ENCODE assay signal across 9 cellular contexts in the genomic region with DNA sequence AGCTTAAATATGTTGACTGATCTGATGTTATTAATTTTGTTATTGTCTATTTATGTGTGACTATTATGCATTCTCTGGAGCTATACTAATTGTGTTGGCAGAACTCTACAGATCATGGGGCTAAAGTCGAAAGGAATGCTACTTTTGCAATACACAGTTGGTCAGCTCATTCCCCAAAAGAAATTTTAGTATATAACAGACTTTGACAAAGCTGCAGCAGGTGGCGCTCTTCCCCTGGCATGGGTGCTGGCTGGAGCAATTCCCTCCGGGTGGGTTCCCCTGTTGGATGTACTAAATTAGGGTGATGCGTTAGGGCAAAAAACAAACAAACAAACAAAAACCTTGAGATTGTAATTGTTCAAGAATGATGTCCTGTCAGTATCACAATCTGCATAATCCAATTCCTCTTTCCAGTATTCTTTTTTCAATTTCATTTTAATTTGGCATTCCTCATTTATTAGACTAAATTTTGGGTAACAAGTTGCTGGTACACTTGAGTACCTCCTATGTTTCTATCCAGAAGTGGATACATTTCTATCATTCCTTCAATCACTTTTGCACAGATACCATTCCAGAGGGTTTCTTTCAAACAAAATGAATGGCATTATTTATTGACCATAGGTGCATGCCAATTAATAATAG.
DNase-seq lines count a peak whose midpoint lies in the region; ATAC-seq, FAIRE-seq and TF ChIP-seq lines count a peak whose summit lies in the region.
"Had no signal": no experiment of that assay in that cellular context is flagged by ENCODE, and none has a peak within 500 bp of the region (broad histone marks: within the 10 kb centered on the region; RNA-seq: fewer than 3 reads in every experiment).

No MANE protein-coding gene starts in this region.

- H2AFZ ChIP-seq in K562 (ENCODE audit: low read depth, low read length) (no peak overlapping the region), HepG2 (ENCODE audit: low read length) (no peak overlapping the region)

- H3K9me3 Mint-ChIP-seq in activated T-cell treated with anti-CD3 and anti-CD28 coated beads, Interleukin-2, amount 50 U/mL, for 4 hours: no peaks in the 10 kb centered on the region
- H3K9me3 Mint-ChIP-seq: stimulated activated naive CD8-positive, alpha-beta T cell treated with anti-CD3 and anti-CD28 coated beads, Interleukin-15, Interleukin-2, amounts not matched to agents 100 ng/mL and 50 ng/mL, for 24 hours had no signal

- H3K9me3 ChIP-seq in K562 (replicated peaks; ENCODE audit: control insufficient read depth, insufficient read depth, low read depth, low read length) (no peaks in the 10 kb centered on the region), HepG2 (ENCODE audit: low read length) (no peaks in the 10 kb centered on the region)

- H3K27me3 ChIP-seq in K562 (ENCODE audit: control insufficient read depth in 2 of 2, insufficient read depth in 2 of 2, low read length in 2 of 2): no peaks in the 10 kb centered on the region
- H3K27me3 ChIP-seq in HepG2 (ENCODE audit: control insufficient read depth in 1 of 2, insufficient read depth in 2 of 2, low read length in 2 of 2): no peaks in the 10 kb centered on the region

- FAIRE-seq in K562 (lab: Jason Lieb, UNC) (no peak), HepG2 (lab: Jason Lieb, UNC) (no peak)

- no peak overlapping the region for H3K4me3 ChIP-seq in K562
- no peak overlapping the region for H3K4me3 ChIP-seq in HepG2 (replicated peaks in 1 of 3; ENCODE audit: insufficient read depth in 1 of 3, low read depth in 2 of 3, low read length in 3 of 3)

- H3K4me2 ChIP-seq in K562 (ENCODE audit: insufficient read depth, low read length): no peak overlapping the region
- H3K4me2 ChIP-seq in HepG2 (ENCODE audit: low read depth, low read length): no peak overlapping the region

- POLR2A ChIA-PET in K562 (lab: Yijun Ruan, JAX): no interaction called here
- POLR2A ChIA-PET in HepG2 (lab: Yijun Ruan, JAX): no interaction called here

- no peak for ATAC-seq in activated T-cell treated with anti-CD3 and anti-CD28 coated beads, Interleukin-2, amount 50 U/mL, for 4 hours
- ATAC-seq in HG02642 (IDR thresholded peaks at IDR 0.05; ENCODE audit: poor library complexity, unreplicated experiment) (peak; percentile 60), K562 (no peak), HepG2 (peak; percentile 83)

- no peak overlapping the region for H3K4me3 Mint-ChIP-seq in activated T-cell treated with anti-CD3 and anti-CD28 coated beads, Interleukin-2, amount 50 U/mL, for 4 hours
- H3K4me3 Mint-ChIP-seq: stimulated activated naive CD8-positive, alpha-beta T cell treated with anti-CD3 and anti-CD28 coated beads, Interleukin-15, Interleukin-2, amounts not matched to agents 100 ng/mL and 50 ng/mL, for 24 hours had no signal

- no peaks in the 10 kb centered on the region for H4K20me1 ChIP-seq in K562 (replicated peaks; ENCODE audit: control insufficient read depth, insufficient read depth, low read length)
- H4K20me1 ChIP-seq in HepG2 (ENCODE audit: insufficient read depth, low read length): no peaks in the 10 kb centered on the region

- TF ChIP-seq POLR2A in K562 (conservative IDR thresholded peaks at IDR 0.05) (no peak), HepG2 (IDR thresholded peaks at IDR 0.05; ENCODE audit: insufficient read depth in 1 of 2, low read depth in 2 of 2, low read length in 2 of 2) (no peak)

- TF ChIP-seq RAD21 in K562 (CRISPR knock-in tag; conservative IDR thresholded peaks at IDR 0.05 in 1 of 2, IDR thresholded peaks at IDR 0.05 in 1 of 2) (peak in 1 of 2 experiments; percentile 50; a peak in 2 of 4 replicates), HepG2 (CRISPR knock-in tag; IDR thresholded peaks at IDR 0.05) (peak; percentile 58)

- no peaks in the 10 kb centered on the region for H3K36me3 ChIP-seq in K562 (ENCODE audit: control insufficient read depth, insufficient read depth, low read length)
- H3K36me3 ChIP-seq in HepG2 (replicated peaks in 1 of 2; ENCODE audit: control insufficient read depth in 1 of 2, insufficient read depth in 2 of 2, low read length in 2 of 2): no peaks in the 10 kb centered on the region

- in situ Hi-C loops in K562 (cut with MboI) (no loop called here), HepG2 (cut with HindIII; ENCODE audit: extremely low pct_ligation_motif_present, low pct_unique_long_range_greater_than_20kb) (no loop called here)

- WGBS in K562 (ENCODE audit: insufficient coverage, low coverage, missing lambda C conversion rate): 0% methylated on average over 4 of the region's 4 CpGs
- 0% methylated on average over 4 of the region's 4 CpGs for WGBS in HepG2 (ENCODE audit: low lambda C conversion rate)

- DNase-seq in activated T-cell treated with anti-CD3 and anti-CD28 coated beads for 48 hours (ENCODE audit: low read depth) (peak; percentile 10), NCI-H69 (lab: John Stamatoyannopoulos, UW) (peak; percentile 47), K562 (ENCODE audit: extremely low read depth in 1 of 4, low spot score in 3 of 4) (peak; percentile 3 to 13 (median 8)), HepG2 (ENCODE audit: low spot score) (peak; percentile 27), T-helper 9 cell (no peak)
- DNase-seq in activated T-cell treated with anti-CD3 and anti-CD28 coated beads, Interleukin-2, amount 50 U/mL, for 4 hours: no peak
- DNase-seq in activated CD4-positive, CD25-positive, alpha-beta regulatory T cell treated with anti-CD3 and anti-CD28 coated beads, Interleukin-2, amount 50 U/mL, for 72 hours: no peak

- CTCF ChIA-PET in K562 (lab: Yijun Ruan, JAX; ENCODE audit: low intra/inter-chr PET ratio) (no interaction called here), HepG2 (lab: Yijun Ruan, JAX; ENCODE audit: low intra/inter-chr PET ratio, low total read pairs) (interaction anchor here (2.9 kb wide), 1 partner anchor 737 kb away, joined by 20 read pairs; no protein-coding TSS in a partner anchor)

- H3K9ac ChIP-seq in K562 (ENCODE audit: insufficient read depth in 1 of 2, low read depth in 2 of 2, low read length in 2 of 2): no peak overlapping the region
- H3K9ac ChIP-seq in HepG2 (ENCODE audit: insufficient read depth, low read depth, low read length): no peak overlapping the region

- H3K4me1 ChIP-seq in K562 (replicated peaks in 1 of 2; ENCODE audit: control insufficient read depth in 2 of 2, insufficient read depth in 2 of 2, low read length in 2 of 2): no peaks in the 10 kb centered on the region
- H3K4me1 ChIP-seq in HepG2 (ENCODE audit: insufficient read depth, low read length): no peaks in the 10 kb centered on the region

- H3K9me1 ChIP-seq in K562 (ENCODE audit: control insufficient read depth, insufficient read depth, low read length): no peaks in the 10 kb centered on the region

- intact Hi-C loops in K562 (cut with micrococcal nuclease): loop anchor here (1.0 kb wide), 1 partner anchor 737 kb away; no protein-coding TSS in a partner anchor
- intact Hi-C loops in HepG2 (cut with micrococcal nuclease; ENCODE audit: unreplicated experiment): loop anchor here (1.0 kb wide), 2 partner anchors 518 to 565 kb away; no protein-coding TSS in a partner anchor

- BruUV-seq in K562 (replicated peaks; lab: Mats Ljungman, UMichigan): no TSS peak
- BruUV-seq in HepG2 (replicated peaks; lab: Mats Ljungman, UMichigan): no TSS peak

- H3K27ac ChIP-seq in K562 (ENCODE audit: extremely low read depth, low read depth, low read length) (no peak overlapping the region), HepG2 (ENCODE audit: extremely low read length, insufficient read depth, low read length) (no peak overlapping the region)

- TF ChIP-seq EP300 in K562 (IDR thresholded peaks at IDR 0.05; ENCODE audit: low read length) (no peak), HepG2 (IDR thresholded peaks at IDR 0.05; ENCODE audit: low read depth in 2 of 2, low read length in 2 of 2) (no peak), HepG2 (CRISPR knock-in tag; IDR thresholded peaks at IDR 0.05; ENCODE audit: borderline replicate concordance) (no peak)

- TF ChIP-seq CTCF in K562 (IDR thresholded peaks at IDR 0.05 in 2 of 3, conservative IDR thresholded peaks at IDR 0.05 in 1 of 3; ENCODE audit: insufficient read depth in 2 of 3, low read depth in 1 of 3, low read length in 3 of 3) (peak; percentile 23 to 29 (median 25); a peak in 1 of 6 replicates), HepG2 (CRISPR knock-in tag; IDR thresholded peaks at IDR 0.05) (peak; percentile 69)

- H3K27me3 Mint-ChIP-seq in activated T-cell treated with anti-CD3 and anti-CD28 coated beads, Interleukin-2, amount 50 U/mL, for 4 hours (ENCODE audit: low read depth): peaks cover 4% of the 10 kb centered on the region
- H3K27me3 Mint-ChIP-seq: stimulated activated naive CD8-positive, alpha-beta T cell treated with anti-CD3 and anti-CD28 coated beads, Interleukin-15, Interleukin-2, amounts not matched to agents 100 ng/mL and 50 ng/mL, for 24 hours had no signal

- H3K79me2 ChIP-seq in K562 (ENCODE audit: control insufficient read depth, insufficient read depth, low read length) (no peaks in the 10 kb centered on the region), HepG2 (ENCODE audit: insufficient read depth, low read length) (no peaks in the 10 kb centered on the region)

- H3K4me1 Mint-ChIP-seq in activated T-cell treated with anti-CD3 and anti-CD28 coated beads, Interleukin-2, amount 50 U/mL, for 4 hours (ENCODE audit: low read depth): no peaks in the 10 kb centered on the region

- no peaks in the 10 kb centered on the region for H3K36me3 Mint-ChIP-seq in activated T-cell treated with anti-CD3 and anti-CD28 coated beads, Interleukin-2, amount 50 U/mL, for 4 hours (ENCODE audit: insufficient read depth)

TF ChIP-seq in K562, 482 proteins besides CTCF, POLR2A, EP300 and RAD21 (continues in another document):
- TF ChIP-seq CCAR2 (IDR thresholded peaks at IDR 0.05; ENCODE audit: low read depth, low read length): no peak
- TF ChIP-seq SMARCA5 (IDR thresholded peaks at IDR 0.05): no peak
- no peak for TF ChIP-seq PRPF4 (IDR thresholded peaks at IDR 0.05; ENCODE audit: insufficient read depth, low read depth, low read length, poor library complexity, severe bottlenecking)
- TF ChIP-seq BRD9 (IDR thresholded peaks at IDR 0.05; ENCODE audit: low read depth, partially characterized antibody): no peak
- no peak for TF ChIP-seq HMG20B (CRISPR knock-in tag; IDR thresholded peaks at IDR 0.05)

TF ChIP-seq in HepG2, 621 proteins besides CTCF, POLR2A, EP300 and RAD21:
- TF ChIP-seq FOSL2 (CRISPR knock-in tag; IDR thresholded peaks at IDR 0.05) (no peak), ZNF776 (CRISPR knock-in tag; IDR thresholded peaks at IDR 0.05) (no peak), STAG1 (CRISPR knock-in tag; IDR thresholded peaks at IDR 0.05) (peak; percentile 86), SMC3 (IDR thresholded peaks at IDR 0.05; ENCODE audit: low read length) (peak; percentile 60), HCFC1 (IDR thresholded peaks at IDR 0.05; ENCODE audit: low read depth, low read length) (no peak), NFE2L1 (CRISPR knock-in tag; IDR thresholded peaks at IDR 0.05; ENCODE audit: borderline replicate concordance) (no peak), NONO (IDR thresholded peaks at IDR 0.05) (no peak), NONO (CRISPR knock-in tag; conservative IDR thresholded peaks at IDR 0.05) (no peak)
TF ChIP-seq in HepG2: peak in this region for 2.

Comparison
In these comparisons a context has a peak if more than half of its experiments do, and no peak if none do; other contexts are left out.
1. DNase-seq: peak in activated T-cell treated with anti-CD3 and anti-CD28 coated beads for 48 hours (single experiment), NCI-H69 (single experiment), K562 (4 of 4) and HepG2 (single experiment); none in activated T-cell treated with anti-CD3 and anti-CD28 coated beads, Interleukin-2, amount 50 U/mL, for 4 hours (single experiment), T-helper 9 cell (single experiment) and activated CD4-positive, CD25-positive, alpha-beta regulatory T cell treated with anti-CD3 and anti-CD28 coated beads, Interleukin-2, amount 50 U/mL, for 72 hours (single experiment).
2. ATAC-seq: peak in HG02642 (single experiment) and HepG2 (single experiment); none in activated T-cell treated with anti-CD3 and anti-CD28 coated beads, Interleukin-2, amount 50 U/mL, for 4 hours (0 of 2) and K562 (single experiment).